8 cellular contexts compared by ENCODE assay signal in genomic region chr12:117188961-117189724, GRCh38. TPM values are rescaled to one million over a fixed set of nuclear protein-coding genes. Genes with fewer than 3 reads are reported as not detected.
DNase-seq lines count a peak whose midpoint lies in the region; ATAC-seq and TF ChIP-seq lines count a peak whose summit lies in the region.

No MANE protein-coding gene starts in this region.

- H3K27ac Mint-ChIP-seq in stimulated activated naive CD8-positive, alpha-beta T cell treated with anti-CD3 and anti-CD28 coated beads, Interleukin-15, Interleukin-2, amounts not matched to agents 100 ng/mL and 50 ng/mL, for 24 hours: peak overlapping the region; percentile 86
- peak overlapping the region; percentile 90 for H3K27ac Mint-ChIP-seq in progenitor cell of endocrine pancreas

- peaks cover 5% of the 10 kb centered on the region for H3K9me3 Mint-ChIP-seq in stimulated activated naive CD8-positive, alpha-beta T cell treated with anti-CD3 and anti-CD28 coated beads, Interleukin-15, Interleukin-2, amounts not matched to agents 100 ng/mL and 50 ng/mL, for 24 hours
- H3K9me3 Mint-ChIP-seq in progenitor cell of endocrine pancreas (ENCODE audit: low read depth): peaks cover 4% of the 10 kb centered on the region

- no peak for TF ChIP-seq CTCF in progenitor cell of endocrine pancreas (IDR thresholded peaks at IDR 0.05; ENCODE audit: unreplicated experiment)

- H3K4me3 Mint-ChIP-seq in stimulated activated naive CD8-positive, alpha-beta T cell treated with anti-CD3 and anti-CD28 coated beads, Interleukin-15, Interleukin-2, amounts not matched to agents 100 ng/mL and 50 ng/mL, for 24 hours: peak overlapping the region; percentile 96
- H3K4me3 Mint-ChIP-seq in progenitor cell of endocrine pancreas (ENCODE audit: low read depth): peak overlapping the region; percentile 90

- no peak for DNase-seq in stimulated activated naive CD8-positive, alpha-beta T cell treated with anti-CD3 and anti-CD28 coated beads, Interleukin-15, Interleukin-2, amounts not matched to agents 100 U/mL and 50 U/mL, for 24 hours
- DNase-seq in amniotic epithelial cell (ENCODE audit: low read depth) (peak; percentile 81), hepatic stellate cell (ENCODE audit: low spot score) (peak; percentile 29), progenitor cell of endocrine pancreas (ENCODE audit: low spot score, unreplicated experiment) (no peak), OCI-M2 (lab: John Stamatoyannopoulos, UW; ENCODE audit: unreplicated experiment) (no peak), OCI-M1 (lab: John Stamatoyannopoulos, UW) (no peak), dedifferentiated amniotic fluid mesenchymal stem cell (ENCODE audit: extremely low spot score) (no peak)

- peaks cover 5% of the 10 kb centered on the region for H3K27me3 Mint-ChIP-seq in stimulated activated naive CD8-positive, alpha-beta T cell treated with anti-CD3 and anti-CD28 coated beads, Interleukin-15, Interleukin-2, amounts not matched to agents 100 ng/mL and 50 ng/mL, for 24 hours
- peaks cover 10% of the 10 kb centered on the region for H3K27me3 Mint-ChIP-seq in progenitor cell of endocrine pancreas

- ATAC-seq in stimulated activated naive CD8-positive, alpha-beta T cell treated with anti-CD3 and anti-CD28 coated beads, Interleukin-15, Interleukin-2, amounts not matched to agents 100 U/mL and 50 U/mL, for 24 hours: no peak

- peaks cover 31% of the 10 kb centered on the region for H3K36me3 Mint-ChIP-seq in stimulated activated naive CD8-positive, alpha-beta T cell treated with anti-CD3 and anti-CD28 coated beads, Interleukin-15, Interleukin-2, amounts not matched to agents 100 ng/mL and 50 ng/mL, for 24 hours (ENCODE audit: low read depth)
- H3K36me3 Mint-ChIP-seq in progenitor cell of endocrine pancreas (ENCODE audit: insufficient read depth): peaks cover 18% of the 10 kb centered on the region

- H3K4me1 Mint-ChIP-seq in stimulated activated naive CD8-positive, alpha-beta T cell treated with anti-CD3 and anti-CD28 coated beads, Interleukin-15, Interleukin-2, amounts not matched to agents 100 ng/mL and 50 ng/mL, for 24 hours (ENCODE audit: low read depth): peaks cover 24% of the 10 kb centered on the region
- H3K4me1 Mint-ChIP-seq in progenitor cell of endocrine pancreas (ENCODE audit: low read depth): peaks cover 18% of the 10 kb centered on the region

RNA-seq across cellular contexts. Expression of gene FBXO21, which starts 1.1 kb away (rescaled TPM):
- total RNA-seq in progenitor cell of endocrine pancreas: 62.7 and 63.3 TPM in 2 replicates

Comparison
In these comparisons a context has a peak if more than half of its experiments do, and no peak if none do; other contexts are left out.
1. DNase-seq: peak in amniotic epithelial cell (single experiment) and hepatic stellate cell (single experiment); none in stimulated activated naive CD8-positive, alpha-beta T cell treated with anti-CD3 and anti-CD28 coated beads, Interleukin-15, Interleukin-2, amounts not matched to agents 100 U/mL and 50 U/mL, for 24 hours (single experiment), progenitor cell of endocrine pancreas (single experiment), OCI-M2 (single experiment), OCI-M1 (single experiment) and dedifferentiated amniotic fluid mesenchymal stem cell (single experiment).